8 cellular contexts compared by ENCODE assay signal in genomic region chr10:131899695-131900349, GRCh38. TPM values are rescaled to one million over a fixed set of nuclear protein-coding genes. Genes with fewer than 3 reads are reported as not detected.
A peak's percentile ranks its signal among the peaks of the same experiment; 100 is the strongest.
DNase-seq lines count a peak whose midpoint lies in the region; ATAC-seq, FAIRE-seq and TF ChIP-seq lines count a peak whose summit lies in the region.

No MANE protein-coding gene starts in this region.

- TF ChIP-seq CTCF in CD8-positive, alpha-beta T cell (IDR thresholded peaks at IDR 0.05): no peak
- TF ChIP-seq CTCF in GM12878 (IDR thresholded peaks at IDR 0.05 in 2 of 3, conservative IDR thresholded peaks at IDR 0.05 in 1 of 3; ENCODE audit: control insufficient read depth in 2 of 3, extremely low read depth in 1 of 3, insufficient read depth in 1 of 3, low read depth in 3 of 3, low read length in 3 of 3) (no peak), lower leg skin (IDR thresholded peaks at IDR 0.05) (no peak)

- no peaks in the 10 kb centered on the region for H3K9me3 Mint-ChIP-seq in CD8-positive, alpha-beta T cell

- BruUV-seq in GM12878 (replicated peaks; lab: Mats Ljungman, UMichigan): no TSS peak

- 47% methylated on average over 23 of the region's 24 CpGs for WGBS in HUES64
- WGBS in GM12878 (ENCODE audit: insufficient coverage, insufficient replicate concordance, low lambda C conversion rate, missing lambda C conversion rate): 11% methylated on average over 24 of the region's 24 CpGs
- 19 to 23% methylated on average over 24 of the region's 24 CpGs for WGBS in lower leg skin, 2 donors
- 21% methylated on average over 24 of the region's 24 CpGs for WGBS in urinary bladder

- H3K4me3 ChIP-seq in CD8-positive, alpha-beta T cell (ENCODE audit: low read depth, low read length): peak overlapping the region; percentile 76
- H3K4me3 ChIP-seq in HUES64 (ENCODE audit: low read length) (peak overlapping the region; percentile 93), GM12878 (peak overlapping the region; percentile 76), lower leg skin (ENCODE audit: low read depth, poor library complexity, severe bottlenecking) (peak overlapping the region; percentile 47), urinary bladder (ENCODE audit: low read depth, low read length) (peak overlapping the region; percentile 99)

- intact Hi-C loops in CD8-positive, alpha-beta T cell (cut with DNase I, micrococcal nuclease): loop anchor here (1.0 to 10.0 kb wide), 13 partner anchors 15 to 1788 kb away; partner anchors contain the start of genes C10orf143 (in 2 of the 2), INPP5A (in 2 of the 2), BNIP3 (in 1 of the 2) and LRRC27 (in 1 of the 2)
- intact Hi-C loops in GM12878 (cut with micrococcal nuclease; ENCODE audit: unreplicated experiment) (loop anchor here (2.0 to 5.0 kb wide), 2 partner anchors 81 to 432 kb away; partner anchors contain the start of genes BNIP3 and LRRC27), lower leg skin (cut with DNase I; ENCODE audit: low total_unique reads) (loop anchor here (10.0 kb wide), 2 partner anchors 85 to 105 kb away; partner anchors contain the start of gene BNIP3)

- TF ChIP-seq EP300 in GM12878 (IDR thresholded peaks at IDR 0.05; ENCODE audit: borderline replicate concordance in 1 of 2, control insufficient read depth in 1 of 2, low read depth in 2 of 2, low read length in 2 of 2): no peak

- no peak for ATAC-seq in CD8-positive, alpha-beta T cell
- no peak for ATAC-seq in GM12878
- no peak for ATAC-seq in activated CD4-positive, CD25-positive, alpha-beta regulatory T cell treated with anti-CD3 and anti-CD28 coated beads, Interleukin-2, amount 50 U/mL, for 24 hours

- H3K9ac ChIP-seq in HUES64 (ENCODE audit: low read depth, low read length): peak overlapping the region; percentile 89
- peak overlapping the region; percentile 53; the same call in 1 of the 2 replicates for H3K9ac ChIP-seq in GM12878 (ENCODE audit: control insufficient read depth, insufficient read depth, low read length)

- H4K20me1 ChIP-seq in GM12878 (ENCODE audit: control insufficient read depth, insufficient read depth): no peaks in the 10 kb centered on the region; the same call in 1 of the 2 replicates

- H3K4me3 Mint-ChIP-seq in CD8-positive, alpha-beta T cell: peak overlapping the region; percentile 87

- H3K9me3 ChIP-seq in CD8-positive, alpha-beta T cell (ENCODE audit: low read length): no peaks in the 10 kb centered on the region
- no peaks in the 10 kb centered on the region for H3K9me3 ChIP-seq in HUES64 (ENCODE audit: insufficient read depth, low read depth, low read length)
- H3K9me3 ChIP-seq in GM12878 (replicated peaks; ENCODE audit: control insufficient read depth, insufficient read depth, low read length): no peaks in the 10 kb centered on the region

- SMC1A ChIA-PET in GM12878 (lab: Charles Lee; ENCODE audit: uncharacterized antibody, unreplicated experiment): interaction anchor here (0.8 to 1.3 kb wide), 4 partner anchors 13 to 120 kb away, joined by 3 to 4 read pairs (median 3); no protein-coding TSS in a partner anchor

- peaks cover 7% of the 10 kb centered on the region for H3K36me3 Mint-ChIP-seq in CD8-positive, alpha-beta T cell

- no peaks in the 10 kb centered on the region for H3K27me3 ChIP-seq in CD8-positive, alpha-beta T cell (ENCODE audit: insufficient read depth, low read length)
- H3K27me3 ChIP-seq in HUES64 (ENCODE audit: insufficient read depth, low read length) (peaks cover 13% of the 10 kb centered on the region; the same call in 1 of the 2 replicates), GM12878 (replicated peaks in 1 of 2; ENCODE audit: control insufficient read depth in 2 of 2, insufficient read depth in 2 of 2, low read length in 1 of 2) (no peaks in the 10 kb centered on the region; a peak in 1 of 4 replicates)

- peak overlapping the region; percentile 85 for H3K27ac Mint-ChIP-seq in CD8-positive, alpha-beta T cell

- TF ChIP-seq POLR2A in GM12878 (IDR thresholded peaks at IDR 0.05; ENCODE audit: low read depth, low read length) (no peak), lower leg skin (IDR thresholded peaks at IDR 0.05) (no peak)

- peak overlapping the region; percentile 75 for H3K4me2 ChIP-seq in GM12878 (ENCODE audit: control insufficient read depth, insufficient read depth)

- no peak for DNase-seq in CD8-positive, alpha-beta T cell
- DNase-seq in GM12878 (ENCODE audit: low read depth, low spot score): no peak
- DNase-seq in lower leg skin (ENCODE audit: low spot score in 2 of 2): no peak
- no peak for DNase-seq in NCI-H2081 (lab: John Stamatoyannopoulos, UW)
- DNase-seq in medulla oblongata (ENCODE audit: extremely low spot score): no peak

- H3K27me3 Mint-ChIP-seq in CD8-positive, alpha-beta T cell (ENCODE audit: low read depth): no peaks in the 10 kb centered on the region

- peak overlapping the region; percentile 79 for H3K27ac ChIP-seq in CD8-positive, alpha-beta T cell (ENCODE audit: low read depth, low read length)
- H3K27ac ChIP-seq in HUES64 (ENCODE audit: low read depth, low read length): peak overlapping the region; percentile 73
- no peak overlapping the region for H3K27ac ChIP-seq in GM12878 (ENCODE audit: control insufficient read depth, insufficient read depth)
- no peak overlapping the region for H3K27ac ChIP-seq in urinary bladder (ENCODE audit: low read depth)

- H3K36me3 ChIP-seq in CD8-positive, alpha-beta T cell (ENCODE audit: insufficient read depth, low read length): no peaks in the 10 kb centered on the region
- H3K36me3 ChIP-seq in HUES64 (ENCODE audit: insufficient read depth, low read length): peaks cover 5% of the 10 kb centered on the region; the same call in 1 of the 2 replicates
- H3K36me3 ChIP-seq in GM12878 (ENCODE audit: control insufficient read depth in 2 of 2, insufficient read depth in 2 of 2, low read length in 1 of 2): no peaks in the 10 kb centered on the region
- H3K36me3 ChIP-seq in urinary bladder (ENCODE audit: insufficient read depth): no peaks in the 10 kb centered on the region

- POLR2A ChIA-PET in CD8-positive, alpha-beta T cell (lab: Charles Lee): interaction anchor here (1.0 to 2.0 kb wide), 5 partner anchors 14 to 123 kb away, joined by 3 to 11 read pairs (median 3); no protein-coding TSS in a partner anchor
- POLR2A ChIA-PET in GM12878 (lab: Charles Lee): interaction anchor here (1.3 kb wide), 1 partner anchor 640 kb away, joined by 3 read pairs; no protein-coding TSS in a partner anchor

- H3K4me1 Mint-ChIP-seq in CD8-positive, alpha-beta T cell (ENCODE audit: low read depth): peaks cover 45% of the 10 kb centered on the region

- no peak for FAIRE-seq in GM12878 (lab: Jason Lieb, UNC)

- peaks cover 31% of the 10 kb centered on the region for H3K79me2 ChIP-seq in GM12878 (ENCODE audit: control insufficient read depth, insufficient read depth, low read length)

- in situ Hi-C loops in GM12878 (cut with MboI): loop anchor here (5.0 to 10.0 kb wide), 3 partner anchors 82 to 555 kb away; partner anchors contain the start of genes BNIP3 and LRRC27

- H3K4me1 ChIP-seq in CD8-positive, alpha-beta T cell (ENCODE audit: insufficient read depth, low read length): peaks cover 48% of the 10 kb centered on the region
- peaks cover 15% of the 10 kb centered on the region for H3K4me1 ChIP-seq in HUES64 (ENCODE audit: insufficient read depth, low read length)
- peaks cover 14% of the 10 kb centered on the region for H3K4me1 ChIP-seq in GM12878 (ENCODE audit: control insufficient read depth, insufficient read depth, low read length)
- peaks cover 2% of the 10 kb centered on the region for H3K4me1 ChIP-seq in urinary bladder (ENCODE audit: insufficient read depth)

- RAD21 ChIA-PET in GM12878 (lab: Charles Lee; ENCODE audit: unreplicated experiment): interaction anchor here (2.2 kb wide), 1 partner anchor 123 kb away, joined by 6 read pairs; no protein-coding TSS in a partner anchor

- no peak for TF ChIP-seq RAD21 in GM12878 (IDR thresholded peaks at IDR 0.05; ENCODE audit: insufficient read depth, low read depth, low read length)

- H2AFZ ChIP-seq in GM12878 (ENCODE audit: control insufficient read depth, low read depth, low read length): peak overlapping the region; percentile 93

- CTCF ChIA-PET in CD8-positive, alpha-beta T cell (lab: Charles Lee): interaction anchor here (0.6 to 2.5 kb wide), 5 partner anchors 14 to 315 kb away, joined by 3 to 21 read pairs (median 4); no protein-coding TSS in a partner anchor
- CTCF ChIA-PET in GM12878 (lab: Yijun Ruan, JAX): interaction anchor here (1.2 to 1.9 kb wide), 3 partner anchors 14 to 123 kb away, joined by 5 to 9 read pairs (median 8); no protein-coding TSS in a partner anchor

TF ChIP-seq in GM12878, 131 proteins besides CTCF, POLR2A, EP300 and RAD21 (continues in another document):
- no peak for TF ChIP-seq TCF3 (IDR thresholded peaks at IDR 0.05; ENCODE audit: borderline replicate concordance, insufficient read depth, low read depth, low read length)
- no peak for TF ChIP-seq EGR1 (IDR thresholded peaks at IDR 0.05; ENCODE audit: borderline replicate concordance in 1 of 2, low read depth in 2 of 2, low read length in 2 of 2)

RNA-seq across cellular contexts. Expression of gene PPP2R2D, which starts 1.0 kb away (rescaled TPM):
- total RNA-seq in CD8-positive, alpha-beta T cell: 10 to 100 TPM; 28.4 to 28.5 TPM
- polyA plus RNA-seq in HUES64 (2013, experiment 1 of 2): 26.0 TPM
- polyA plus RNA-seq in HUES64 (2013, experiment 2 of 2): 23.6 TPM
- 64.7 and 70.5 TPM in 2 replicates for total RNA-seq in GM12878 (2013; cell fraction: nucleolus; rRNA removed)
- total RNA-seq in GM12878 (2014; rRNA removed) (22.3 and 24.6 TPM in 2 replicates), GM12878 (2014; rRNA removed; fragmentation: Illumina TruSeq; extraction: Trizol) (21.1 and 23.8 TPM in 2 replicates), GM12878 (2021) (23.3 and 23.5 TPM in 2 replicates), lower leg skin (10 to 100 TPM; 23.9 to 48.6 (median 36.7) TPM), urinary bladder (44.7 TPM)
- polyA plus RNA-seq in GM12878 (2011; ENCODE audit: low read depth): 8.8 TPM
- polyA plus RNA-seq in GM12878 (2011; rRNA removed) (39.2 and 41.9 TPM in 2 replicates), GM12878 (2014; fragmentation: Illumina TruSeq; extraction: Trizol) (18.1 and 20.0 TPM in 2 replicates), GM12878 (2014; fragmentation: Nextera tagmentation; extraction: Ambion mirVana) (1 to 10 TPM; 2.8 to 3.6 TPM), GM12878 (2014; rRNA removed) (28.8 and 29.7 TPM in 2 replicates), GM12878 (2016; fragmentation: Nextera tagmentation; extraction: Ambion mirVana) (10 to 100 TPM in 1 of 2 experiments, 1 to 10 TPM in 1; 4.6 to 21.2 TPM), urinary bladder (25.1 TPM)
- 33.2 and 37.5 TPM in 2 replicates for polyA plus RNA-seq in GM12878 (2011; cell fraction: cytosol; rRNA removed)
- 45.5 and 46.6 TPM in 2 replicates for polyA plus RNA-seq in GM12878 (2011; cell fraction: nucleus; rRNA removed)
- polyA plus RNA-seq in GM12878 (2012): 17.7 and 23.3 TPM in 2 replicates
- polyA minus RNA-seq in GM12878 (2011; rRNA and poly(A)+ RNA removed): 38.9 and 40.3 TPM in 2 replicates
- polyA minus RNA-seq in GM12878 (2011; cell fraction: cytosol; rRNA and poly(A)+ RNA removed): 13.1 and 15.6 TPM in 2 replicates
- polyA minus RNA-seq in GM12878 (2011; cell fraction: nucleus; rRNA and poly(A)+ RNA removed): 20.1 and 31.6 TPM in 2 replicates

Comparison
In these comparisons a context has a peak if more than half of its experiments do, and no peak if none do; other contexts are left out.
1. H3K27ac ChIP-seq: peak in CD8-positive, alpha-beta T cell (single experiment) and HUES64 (single experiment); none in GM12878 (single experiment) and urinary bladder (single experiment).
2. H3K4me3 ChIP-seq: peak in every context shown above with its lines; median percentile 99 in urinary bladder; 93 in HUES64; 76 in CD8-positive, alpha-beta T cell; 76 in GM12878; 47 in lower leg skin.